ENCODE assay signal across 4 cellular contexts in genomic region chr3:5508860-5509259, GRCh38.
DNase-seq lines count a peak whose midpoint lies in the region; ATAC-seq, FAIRE-seq and TF ChIP-seq lines count a peak whose summit lies in the region.
"Not testable (repeated sequence)": the region's sequence is repeated elsewhere in the genome, so short reads cannot be mapped to it uniquely, and the experiment has no call there.

No MANE protein-coding gene starts in this region.

- not testable (repeated sequence) for H3K27me3 ChIP-seq in GM23338 (ENCODE audit: insufficient read depth); K562 (ENCODE audit: control insufficient read depth in 2 of 2, insufficient read depth in 2 of 2, low read length in 2 of 2); endodermal cell (ENCODE audit: control insufficient read depth, insufficient read depth, low read length, poor library complexity, severe bottlenecking); mesendoderm (ENCODE audit: insufficient read depth, low read length, poor library complexity)

- 28% methylated on average over 3 of the region's 3 CpGs for WGBS in K562 (ENCODE audit: insufficient coverage, low coverage, missing lambda C conversion rate)
- WGBS in endodermal cell (ENCODE audit: insufficient coverage in 1 of 2, insufficient read length in 1 of 2), 2 experiments = 80 to 83% methylated on average over 1 to 3 of the region's 3 CpGs
- 100% methylated on average over 1 of the region's 3 CpGs for WGBS in mesendoderm (ENCODE audit: extremely low coverage, insufficient coverage, low lambda C conversion rate)

- not testable (repeated sequence) for H3K27ac ChIP-seq in GM23338 (ENCODE audit: low read depth); K562 (ENCODE audit: extremely low read depth, low read depth, low read length); endodermal cell (ENCODE audit: low read depth, low read length); mesendoderm (ENCODE audit: low read depth, low read length)

- BruUV-seq in K562 (replicated peaks; lab: Mats Ljungman, UMichigan) = not testable (repeated sequence)

- H3K79me2 ChIP-seq in GM23338 (replicated peaks; ENCODE audit: insufficient read depth); K562 (ENCODE audit: control insufficient read depth, insufficient read depth, low read length); mesendoderm (ENCODE audit: control insufficient read depth, insufficient read depth, low read length): not testable (repeated sequence)

- H3K9me1 ChIP-seq in K562 (ENCODE audit: control insufficient read depth, insufficient read depth, low read length) = not testable (repeated sequence)

- not testable (repeated sequence) for H4K20me1 ChIP-seq in GM23338 (replicated peaks; ENCODE audit: insufficient read depth); K562 (replicated peaks; ENCODE audit: control insufficient read depth, insufficient read depth, low read length)

- H3K9me3 Mint-ChIP-seq in GM23338 = peaks cover 89% of the 10 kb centered on the region
- peaks cover 53% of the 10 kb centered on the region for H3K9me3 Mint-ChIP-seq in endodermal cell

- H2AK5ac ChIP-seq in mesendoderm (ENCODE audit: low read length) = not testable (repeated sequence)

- H3K27me3 Mint-ChIP-seq in GM23338 (ENCODE audit: insufficient read depth, low read depth, poor library complexity); endodermal cell (ENCODE audit: insufficient read depth): not testable (repeated sequence)

- H3F3A ChIP-seq in GM23338 (replicated peaks; ENCODE audit: low read depth) = not testable (repeated sequence)

- H3K4me1 ChIP-seq in GM23338 (ENCODE audit: insufficient read depth); K562 (replicated peaks in 1 of 2; ENCODE audit: control insufficient read depth in 2 of 2, insufficient read depth in 2 of 2, low read length in 2 of 2); endodermal cell (ENCODE audit: control insufficient read depth, insufficient read depth, low read length); mesendoderm (ENCODE audit: control insufficient read depth, low read depth, low read length): not testable (repeated sequence)

- intact Hi-C loops in K562 (cut with micrococcal nuclease) = not testable (repeated sequence)

- DNase-seq in GM23338 (ENCODE audit: low spot score); K562 (ENCODE audit: extremely low read depth in 1 of 4, low spot score in 3 of 4); endodermal cell: not testable (repeated sequence)
- peak; percentile 6 for DNase-seq in mesendoderm

- H3K4me3 ChIP-seq in GM23338; K562; mesendoderm (ENCODE audit: low read length): not testable (repeated sequence)
- H3K4me3 ChIP-seq in endodermal cell (ENCODE audit: low read length) = peak overlapping the region; percentile 12

- POLR2A ChIA-PET in K562 (lab: Yijun Ruan, JAX) = interaction anchor here (1.4 kb wide), 1 partner anchor 9 kb away, joined by 4 read pairs; no protein-coding TSS in a partner anchor

- 0 out of 2 replicates have a peak overlapping the region, but pooled peaks have one; percentile 40 for H3K27ac Mint-ChIP-seq in GM23338
- H3K27ac Mint-ChIP-seq in endodermal cell = not testable (repeated sequence)

- not testable (repeated sequence) for FAIRE-seq in K562 (lab: Jason Lieb, UNC)

- H3K4me1 Mint-ChIP-seq in GM23338, endodermal cell: not testable (repeated sequence)

- in situ Hi-C loops in K562 (cut with MboI) = not testable (repeated sequence)

- TF ChIP-seq CTCF in GM23338 (conservative IDR thresholded peaks at IDR 0.05; ENCODE audit: low read depth in 2 of 2); K562 (IDR thresholded peaks at IDR 0.05 in 2 of 3, conservative IDR thresholded peaks at IDR 0.05 in 1 of 3; ENCODE audit: insufficient read depth in 2 of 3, low read depth in 1 of 3, low read length in 3 of 3); endodermal cell (conservative IDR thresholded peaks at IDR 0.05): not testable (repeated sequence)

- not testable (repeated sequence) for H3K79me1 ChIP-seq in mesendoderm (ENCODE audit: low read length)

- not testable (repeated sequence) for H2BK5ac ChIP-seq in mesendoderm (ENCODE audit: low read length)

- H4K8ac ChIP-seq in mesendoderm (ENCODE audit: low read depth, low read length) = not testable (repeated sequence)

- not testable (repeated sequence) for H3K4me3 Mint-ChIP-seq in GM23338, endodermal cell

- not testable (repeated sequence) for H2AFZ ChIP-seq in GM23338; K562 (ENCODE audit: low read depth, low read length)

- not testable (repeated sequence) for TF ChIP-seq POLR2A in K562 (conservative IDR thresholded peaks at IDR 0.05)

- CTCF ChIA-PET in K562 (lab: Yijun Ruan, JAX; ENCODE audit: low intra/inter-chr PET ratio) = not testable (repeated sequence)

- not testable (repeated sequence) for H3K4ac ChIP-seq in mesendoderm (ENCODE audit: low read depth, low read length)

- H3K23ac ChIP-seq in mesendoderm (ENCODE audit: low read length) = not testable (repeated sequence)

- not testable (repeated sequence) for H3K18ac ChIP-seq in mesendoderm (ENCODE audit: low read length)

- not testable (repeated sequence) for H3K4me2 ChIP-seq in GM23338; K562 (ENCODE audit: insufficient read depth, low read length); mesendoderm (ENCODE audit: low read length)

- peaks cover 13% of the 10 kb centered on the region for H3K9me3 ChIP-seq in K562 (replicated peaks; ENCODE audit: control insufficient read depth, insufficient read depth, low read depth, low read length)
- peaks cover 44% of the 10 kb centered on the region for H3K9me3 ChIP-seq in endodermal cell (ENCODE audit: control insufficient read depth, low read length)

- H2BK120ac ChIP-seq in mesendoderm (ENCODE audit: low read depth, low read length) = not testable (repeated sequence)

- ATAC-seq in GM23338, K562: not testable (repeated sequence)

- not testable (repeated sequence) for TF ChIP-seq RAD21 in K562 (CRISPR knock-in tag; conservative IDR thresholded peaks at IDR 0.05 in 1 of 2, IDR thresholded peaks at IDR 0.05 in 1 of 2)

- TF ChIP-seq EP300 in K562 (IDR thresholded peaks at IDR 0.05; ENCODE audit: low read length) = not testable (repeated sequence)

- H2BK15ac ChIP-seq in mesendoderm (replicated peaks; ENCODE audit: low read depth) = not testable (repeated sequence)

- H3K36me3 Mint-ChIP-seq in GM23338 (ENCODE audit: low read depth); endodermal cell (ENCODE audit: low read depth): not testable (repeated sequence)

- not testable (repeated sequence) for H3K36me3 ChIP-seq in GM23338 (ENCODE audit: insufficient read depth); K562 (ENCODE audit: control insufficient read depth, insufficient read depth, low read length); endodermal cell (ENCODE audit: control insufficient read depth, insufficient read depth, low read length); mesendoderm (ENCODE audit: control insufficient read depth, insufficient read depth, low read length)

- H3K9ac ChIP-seq in K562 (ENCODE audit: insufficient read depth in 1 of 2, low read depth in 2 of 2, low read length in 2 of 2); endodermal cell (ENCODE audit: extremely low read depth, low read length, poor library complexity, severe bottlenecking); mesendoderm (ENCODE audit: low read length): not testable (repeated sequence)

- H4K5ac ChIP-seq in mesendoderm (ENCODE audit: low read length) = not testable (repeated sequence)

- not testable (repeated sequence) for H3K9me2 ChIP-seq in GM23338 (ENCODE audit: insufficient read depth)

- H3K56ac ChIP-seq in mesendoderm (ENCODE audit: low read length) = not testable (repeated sequence)

TF ChIP-seq in K562, 482 proteins besides CTCF, POLR2A, EP300 and RAD21:
- TF ChIP-seq CBX5 (IDR thresholded peaks at IDR 0.05; ENCODE audit: borderline replicate concordance, low read depth) (peak; percentile 82), ZNF280A (IDR thresholded peaks at IDR 0.05; ENCODE audit: low read depth, partially characterized antibody) (peak; percentile 18), CBX3 (IDR thresholded peaks at IDR 0.05; ENCODE audit: borderline replicate concordance in 1 of 2, low read length in 2 of 2) (peak in 1 of 2 experiments; percentile 39; a peak in 1 of 3 replicates), TRIM24 (IDR thresholded peaks at IDR 0.05) (peak; percentile 33 to 64; a peak in 2 of 4 replicates), TRIM28 (IDR thresholded peaks at IDR 0.05) (peak; percentile 92)
